19 cellular contexts compared by ENCODE assay signal in the genomic region with DNA sequence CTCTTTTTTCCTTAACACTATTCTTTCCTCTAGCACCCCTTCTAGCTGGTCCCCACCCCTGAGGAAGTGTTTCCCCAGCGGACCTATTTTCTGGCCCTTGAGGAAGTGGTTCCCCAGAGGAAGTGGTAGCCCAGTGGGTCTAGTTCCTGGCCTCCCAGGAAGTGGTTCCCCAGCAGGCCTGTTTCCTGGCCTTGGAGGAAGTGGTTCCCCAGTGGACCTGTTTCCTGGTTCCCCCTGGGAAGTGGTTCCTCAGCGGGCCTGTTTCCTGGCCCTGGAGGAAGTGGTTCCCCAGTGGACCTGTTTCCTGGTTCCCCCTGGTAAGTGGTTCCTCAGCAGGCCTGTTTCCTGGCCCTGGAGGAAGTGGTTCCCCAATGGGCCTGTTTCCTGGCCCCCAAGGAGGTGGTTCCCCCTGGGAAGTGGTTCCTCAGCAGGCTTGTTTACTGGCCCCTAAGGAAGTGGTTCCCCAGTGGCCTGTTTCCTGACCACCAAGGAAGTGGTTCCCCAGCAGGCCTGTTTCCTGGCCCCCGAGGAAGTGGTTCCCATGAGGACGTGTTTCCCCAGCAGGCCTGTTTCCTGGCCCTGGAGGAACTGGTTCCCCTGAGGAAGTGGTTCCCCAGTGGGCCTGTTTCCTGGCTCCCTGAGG. TPM values are rescaled to one million over a fixed set of nuclear protein-coding genes. Genes with fewer than 3 reads are reported as not detected.
DNase-seq lines count a peak whose midpoint lies in the region; ATAC-seq and TF ChIP-seq lines count a peak whose summit lies in the region.
"Had no signal": no experiment of that assay in that cellular context is flagged by ENCODE, and none has a peak within 500 bp of the region (broad histone marks: within the 10 kb centered on the region; RNA-seq: fewer than 3 reads in every experiment).

No MANE protein-coding gene starts in this region.

- H3K27ac Mint-ChIP-seq in activated CD8-positive, alpha-beta memory T cell treated with anti-CD3 and anti-CD28 coated beads, Interleukin-2, amount 10 ng/mL, durations not matched to agents 7 days and 5 days: peak overlapping the region; percentile 86
- peak overlapping the region; percentile 77 for H3K27ac Mint-ChIP-seq in CD8-positive, alpha-beta T cell
- peak overlapping the region in 4 of 6 donors; percentile 38 to 75 (median 62) for H3K27ac Mint-ChIP-seq in naive B cell
- H3K27ac Mint-ChIP-seq: nephron had no signal

- intact Hi-C loops in CD8-positive, alpha-beta T cell (cut with DNase I, micrococcal nuclease): no loop called here

- H3K36me3 Mint-ChIP-seq in activated CD8-positive, alpha-beta memory T cell treated with anti-CD3 and anti-CD28 coated beads, Interleukin-2, amount 10 ng/mL, durations not matched to agents 7 days and 5 days: peaks cover 2% of the 10 kb centered on the region
- H3K36me3 Mint-ChIP-seq in CD8-positive, alpha-beta T cell: no peaks in the 10 kb centered on the region
- H3K36me3 Mint-ChIP-seq in naive B cell: no peaks in the 10 kb centered on the region

- H3K9me3 Mint-ChIP-seq in activated CD8-positive, alpha-beta memory T cell treated with anti-CD3 and anti-CD28 coated beads, Interleukin-2, amount 10 ng/mL, durations not matched to agents 7 days and 5 days (ENCODE audit: low read depth): peaks cover 5% of the 10 kb centered on the region
- peaks cover 3% of the 10 kb centered on the region for H3K9me3 Mint-ChIP-seq in CD8-positive, alpha-beta T cell
- H3K9me3 Mint-ChIP-seq in naive B cell: peaks cover 2 to 7% (median 4%) of the 10 kb centered on the region in 7 donors

- H3K27ac ChIP-seq in CD8-positive, alpha-beta T cell (ENCODE audit: low read depth, low read length): peak overlapping the region; percentile 5
- no peak overlapping the region for H3K27ac ChIP-seq in Karpas-422 (ENCODE audit: low read length)
- no peak overlapping the region for H3K27ac ChIP-seq in foreskin keratinocyte
- H3K27ac ChIP-seq: A549, C4-2B, sigmoid colon had no signal

- CTCF ChIA-PET in activated CD8-positive, alpha-beta memory T cell treated with anti-CD3 and anti-CD28 coated beads, Interleukin-2, amount 10 ng/mL, durations not matched to agents 7 days and 5 days (lab: Charles Lee): no interaction called here
- CTCF ChIA-PET in CD8-positive, alpha-beta T cell (lab: Charles Lee): interaction anchor here (0.6 kb wide), 1 partner anchor 183 kb away, joined by 3 read pairs; no protein-coding TSS in a partner anchor

- H3K4me2 ChIP-seq in Karpas-422 (ENCODE audit: low read depth, low read length, poor library complexity, severe bottlenecking): no peak overlapping the region
- H3K4me2 ChIP-seq: A549 had no signal

- no peaks in the 10 kb centered on the region for H4K20me1 ChIP-seq in Karpas-422 (ENCODE audit: insufficient read depth, low read depth, low read length)

- POLR2A ChIA-PET in CD8-positive, alpha-beta T cell (lab: Charles Lee): no interaction called here

- no peaks in the 10 kb centered on the region for H3K27me3 ChIP-seq in CD8-positive, alpha-beta T cell (ENCODE audit: insufficient read depth, low read length)
- H3K27me3 ChIP-seq in Karpas-422 (ENCODE audit: low read length) (no peaks in the 10 kb centered on the region), foreskin keratinocyte (no peaks in the 10 kb centered on the region)
- H3K27me3 ChIP-seq: sigmoid colon had no signal

- H2AFZ ChIP-seq in Karpas-422 (ENCODE audit: low read length): no peak overlapping the region

- DNase-seq in activated CD8-positive, alpha-beta memory T cell treated with anti-CD3 and anti-CD28 coated beads, Interleukin-2, amount 10 ng/mL, durations not matched to agents 7 days and 5 days: peak; percentile 54
- DNase-seq in activated CD8-positive, alpha-beta memory T cell treated with anti-CD3 and anti-CD28 coated beads, Interleukin-2, amount 50 U/mL, for 4 hours: no peak
- peak in 2 of 7 experiments; percentile 38 to 53 for DNase-seq in CD8-positive, alpha-beta T cell
- peak; percentile 48 for DNase-seq in UCSD-AML1 (lab: John Stamatoyannopoulos, UW; ENCODE audit: unreplicated experiment)
- DNase-seq in naive B cell: no peak
- DNase-seq in Karpas-422: no peak
- no peak for DNase-seq in globus pallidus (ENCODE audit: low spot score)
- DNase-seq in foreskin keratinocyte: no peak
- DNase-seq: activated CD4-positive, alpha-beta T cell treated with anti-CD3 and anti-CD28 coated beads for 4 hours; DMS79 treated with DMSO at 0.1 percent for 48 hours; HCEC 1CT; mesenchymal stem cell; MG63; NCI-H187; NCI-H2227 treated with DMSO at 0.1 percent for 48 hours; sigmoid colon had no signal

- H3K9me2 ChIP-seq in Karpas-422 (replicated peaks; ENCODE audit: insufficient read depth, low read length): no peaks in the 10 kb centered on the region

- H3K4me1 ChIP-seq in CD8-positive, alpha-beta T cell (ENCODE audit: insufficient read depth, low read length): peaks cover 13% of the 10 kb centered on the region
- no peaks in the 10 kb centered on the region for H3K4me1 ChIP-seq in Karpas-422 (ENCODE audit: low read length)
- no peaks in the 10 kb centered on the region for H3K4me1 ChIP-seq in foreskin keratinocyte
- H3K4me1 ChIP-seq: A549, sigmoid colon had no signal

- no peak overlapping the region for H3K4me3 ChIP-seq in CD8-positive, alpha-beta T cell (ENCODE audit: low read depth, low read length)
- no peak overlapping the region for H3K4me3 ChIP-seq in Karpas-422 (ENCODE audit: low read length)
- H3K4me3 ChIP-seq: A549, MG63, sigmoid colon had no signal

- peaks cover 11% of the 10 kb centered on the region for H3K27me3 Mint-ChIP-seq in activated CD8-positive, alpha-beta memory T cell treated with anti-CD3 and anti-CD28 coated beads, Interleukin-2, amount 10 ng/mL, durations not matched to agents 7 days and 5 days
- H3K27me3 Mint-ChIP-seq in CD8-positive, alpha-beta T cell (ENCODE audit: low read depth): no peaks in the 10 kb centered on the region
- H3K27me3 Mint-ChIP-seq in naive B cell: peaks cover 0 to 6% (median 0%) of the 10 kb centered on the region in 3 donors

- H3K79me2 ChIP-seq in Karpas-422 (ENCODE audit: low read length): no peaks in the 10 kb centered on the region

- TF ChIP-seq CTCF in CD8-positive, alpha-beta T cell (IDR thresholded peaks at IDR 0.05): no peak
- no peak for TF ChIP-seq CTCF in foreskin keratinocyte (conservative IDR thresholded peaks at IDR 0.05)

- no peaks in the 10 kb centered on the region for H3K36me3 ChIP-seq in CD8-positive, alpha-beta T cell (ENCODE audit: insufficient read depth, low read length)
- H3K36me3 ChIP-seq in Karpas-422 (ENCODE audit: insufficient read depth, low read length): no peaks in the 10 kb centered on the region
- H3K36me3 ChIP-seq: MG63, sigmoid colon had no signal

- no peak for ATAC-seq in activated CD8-positive, alpha-beta memory T cell treated with anti-CD3 and anti-CD28 coated beads, Interleukin-2, amount 10 ng/mL, durations not matched to agents 7 days and 5 days
- ATAC-seq in CD8-positive, alpha-beta T cell: no peak
- ATAC-seq in naive B cell (ENCODE audit: low read depth in 2 of 2) (peak in 1 of 2 donors; percentile 23), foreskin keratinocyte (no peak)
- ATAC-seq: A549 had no signal

- peaks cover 5% of the 10 kb centered on the region for H3K4me1 Mint-ChIP-seq in activated CD8-positive, alpha-beta memory T cell treated with anti-CD3 and anti-CD28 coated beads, Interleukin-2, amount 10 ng/mL, durations not matched to agents 7 days and 5 days
- H3K4me1 Mint-ChIP-seq in CD8-positive, alpha-beta T cell (ENCODE audit: low read depth): peaks cover 35% of the 10 kb centered on the region
- peaks cover 4 to 19% (median 11%) of the 10 kb centered on the region in 3 donors for H3K4me1 Mint-ChIP-seq in naive B cell
- H3K4me1 Mint-ChIP-seq: nephron had no signal

- H3K9me3 ChIP-seq in CD8-positive, alpha-beta T cell (ENCODE audit: low read length): no peaks in the 10 kb centered on the region
- no peaks in the 10 kb centered on the region for H3K9me3 ChIP-seq in Karpas-422 (ENCODE audit: low read length)
- H3K9me3 ChIP-seq: A549, MG63, sigmoid colon had no signal

- no peak overlapping the region for H3K4me3 Mint-ChIP-seq in activated CD8-positive, alpha-beta memory T cell treated with anti-CD3 and anti-CD28 coated beads, Interleukin-2, amount 10 ng/mL, durations not matched to agents 7 days and 5 days
- H3K4me3 Mint-ChIP-seq in CD8-positive, alpha-beta T cell: no peak overlapping the region
- no peak overlapping the region for H3K4me3 Mint-ChIP-seq in naive B cell
- H3K4me3 Mint-ChIP-seq: nephron had no signal

- no peak overlapping the region for H3K9ac ChIP-seq in Karpas-422 (ENCODE audit: low read length)

RNA-seq across cellular contexts. Expression of gene NTN1, which starts 58.3 kb away (rescaled TPM):
- under 1 TPM in 1 of 2 experiments, not detected in 1; 0.28 TPM for total RNA-seq in activated CD8-positive, alpha-beta memory T cell treated with anti-CD3 and anti-CD28 coated beads, Interleukin-2, amount 10 ng/mL, durations not matched to agents 7 days and 5 days
- under 1 TPM; 0.08 TPM for total RNA-seq in CD8-positive, alpha-beta T cell
- polyA plus RNA-seq in naive B cell (ENCODE audit: low read depth in 6 of 6) (under 1 TPM in 5 of 6 donors, not detected in 1; 0.04 to 0.09 (median 0.06) TPM), foreskin keratinocyte (0.47 and 0.48 TPM in 2 replicates)
- not detected in 2 replicates for total RNA-seq in Karpas-422 (2014; rRNA removed; shearing (Covaris generic); ENCODE audit: low replicate concordance)
- total RNA-seq in foreskin keratinocyte: 0.78 and 0.85 TPM in 2 replicates

Comparison
In these comparisons a context has a peak if more than half of its experiments do, and no peak if none do; other contexts are left out.
1. DNase-seq: peak in activated CD8-positive, alpha-beta memory T cell treated with anti-CD3 and anti-CD28 coated beads, Interleukin-2, amount 10 ng/mL, durations not matched to agents 7 days and 5 days (single experiment) and UCSD-AML1 (single experiment); none in activated CD8-positive, alpha-beta memory T cell treated with anti-CD3 and anti-CD28 coated beads, Interleukin-2, amount 50 U/mL, for 4 hours (single experiment), naive B cell (single experiment), Karpas-422 (single experiment), globus pallidus (single experiment) and foreskin keratinocyte (0 of 2).
2. Peak in every context shown above with its lines, with median percentiles within 50 percentile points of each other: H3K27ac Mint-ChIP-seq.